In genomic region chr2:157420771-157421323, GRCh38 we compare ENCODE assay signal across 1 cellular context.
A peak's percentile ranks its signal among the peaks of the same experiment; 100 is the strongest.
TF ChIP-seq lines count a peak whose summit lies in the region.

No MANE protein-coding gene starts in this region.

TF ChIP-seq in GM12878, 131 proteins besides CTCF, POLR2A, EP300 and RAD21 (continued from another document and continues in another):
- TF ChIP-seq SKIL (IDR thresholded peaks at IDR 0.05; ENCODE audit: low read depth, poor library complexity, severe bottlenecking) (no peak), HCFC1 (IDR thresholded peaks at IDR 0.05; ENCODE audit: low read length) (no peak), KLF5 (IDR thresholded peaks at IDR 0.05; ENCODE audit: partially characterized antibody) (no peak), ZZZ3 (IDR thresholded peaks at IDR 0.05; ENCODE audit: control insufficient read depth, insufficient read length, low read depth) (no peak), USF1 (IDR thresholded peaks at IDR 0.05; ENCODE audit: borderline replicate concordance, extremely low read length, insufficient read depth, low read depth, low read length) (no peak), HDAC6 (IDR thresholded peaks at IDR 0.05; ENCODE audit: unreplicated experiment) (no peak), MTA2 (IDR thresholded peaks at IDR 0.05; ENCODE audit: low read depth) (peak; percentile 24; the same call in 1 of the 2 replicates), ASH2L (IDR thresholded peaks at IDR 0.05; ENCODE audit: borderline replicate concordance, low read depth) (no peak), YBX1 (IDR thresholded peaks at IDR 0.05) (no peak), ZNF217 (IDR thresholded peaks at IDR 0.05) (no peak), CHD2 (IDR thresholded peaks at IDR 0.05; ENCODE audit: borderline replicate concordance, low read depth, low read length) (no peak), RFX5 (IDR thresholded peaks at IDR 0.05; ENCODE audit: low read depth, low read length) (no peak), BCL3 (IDR thresholded peaks at IDR 0.05; ENCODE audit: borderline replicate concordance, insufficient read depth, low read depth, low read length, poor library complexity, severe bottlenecking) (no peak), ZNF24 (IDR thresholded peaks at IDR 0.05) (no peak), IRF3 (IDR thresholded peaks at IDR 0.05) (no peak), MAX (IDR thresholded peaks at IDR 0.05; ENCODE audit: low read depth, low read length) (no peak), SMAD5 (IDR thresholded peaks at IDR 0.05; ENCODE audit: low read depth) (no peak), MLLT1 (IDR thresholded peaks at IDR 0.05) (no peak), JUNB (IDR thresholded peaks at IDR 0.05) (peak; percentile 67), TARDBP (IDR thresholded peaks at IDR 0.05; ENCODE audit: borderline replicate concordance) (no peak), BCL11A (IDR thresholded peaks at IDR 0.05; ENCODE audit: low read depth, low read length) (peak; percentile 58; the same call in 1 of the 2 replicates), SRF (IDR thresholded peaks at IDR 0.05; ENCODE audit: low read depth in 2 of 2, low read length in 2 of 2) (no peak), ZNF274 (IDR thresholded peaks at IDR 0.05; ENCODE audit: insufficient read depth, insufficient read length) (no peak), CEBPB (IDR thresholded peaks at IDR 0.05; ENCODE audit: borderline replicate concordance in 1 of 2, low read depth in 2 of 2, low read length in 2 of 2) (no peak), POLR2AphosphoS2 (IDR thresholded peaks at IDR 0.05; ENCODE audit: low read depth, low read length) (no peak; the same call in 1 of the 2 replicates), ZSCAN29 (IDR thresholded peaks at IDR 0.05) (no peak), PBX3 (IDR thresholded peaks at IDR 0.05; ENCODE audit: insufficient replicate concordance, low read depth, low read length) (no peak), STAT3 (IDR thresholded peaks at IDR 0.05; ENCODE audit: low read depth, low read length) (no peak), FOXM1 (IDR thresholded peaks at IDR 0.05; ENCODE audit: low read depth, low read length) (peak; percentile 62; the same call in 1 of the 2 replicates), ZNF687 (IDR thresholded peaks at IDR 0.05) (no peak), MYB (IDR thresholded peaks at IDR 0.05; ENCODE audit: borderline replicate concordance, low read depth, low read length) (no peak), REST (IDR thresholded peaks at IDR 0.05; ENCODE audit: low read depth, low read length) (no peak), CHD4 (IDR thresholded peaks at IDR 0.05) (no peak), CHD1 (IDR thresholded peaks at IDR 0.05; ENCODE audit: low read depth, low read length) (no peak), TCF7 (IDR thresholded peaks at IDR 0.05; ENCODE audit: borderline replicate concordance) (no peak), HSF1 (IDR thresholded peaks at IDR 0.05; ENCODE audit: low read depth, low read length) (no peak), NFIC (IDR thresholded peaks at IDR 0.05; ENCODE audit: low read depth, low read length) (peak; percentile 64), SREBF1 (IDR thresholded peaks at IDR 0.05; ENCODE audit: low read length) (no peak), NKRF (conservative IDR thresholded peaks at IDR 0.05) (no peak), SMC3 (IDR thresholded peaks at IDR 0.05; ENCODE audit: borderline replicate concordance, low read length) (no peak)
